32 cellular contexts compared by ENCODE assay signal in the genomic region with DNA sequence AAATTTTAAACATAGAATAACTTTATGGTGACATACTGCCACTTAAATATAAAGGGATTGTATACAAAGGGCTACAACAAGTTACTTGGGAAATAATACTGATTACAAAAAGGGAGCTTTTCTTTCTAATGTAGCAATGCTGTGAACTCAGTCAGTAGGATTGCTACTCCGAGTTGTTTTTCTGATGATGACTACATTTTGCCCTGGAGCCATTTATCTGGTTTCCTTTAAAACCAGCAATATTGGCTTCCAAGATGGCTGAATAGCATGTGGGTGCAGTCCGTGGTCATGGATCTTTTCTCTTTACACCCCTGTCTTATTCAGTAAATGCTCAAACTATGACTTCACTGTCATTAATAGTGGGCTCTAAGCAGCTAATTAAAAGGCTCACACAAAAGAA.
DNase-seq lines count a peak whose midpoint lies in the region; ATAC-seq, FAIRE-seq and TF ChIP-seq lines count a peak whose summit lies in the region.
"Had no signal": no experiment of that assay in that cellular context is flagged by ENCODE, and none has a peak within 500 bp of the region (broad histone marks: within the 10 kb centered on the region; RNA-seq: fewer than 3 reads in every experiment).

No MANE protein-coding gene starts in this region.

- intact Hi-C loops in mammary epithelial cell (cut with micrococcal nuclease) (no loop called here), left cardiac atrium (cut with DNase I) (no loop called here)

- no peaks in the 10 kb centered on the region for H3K36me3 ChIP-seq in mammary epithelial cell (ENCODE audit: insufficient read depth, low read length)
- H3K36me3 ChIP-seq in keratinocyte (ENCODE audit: control insufficient read depth in 2 of 2, extremely low read depth in 1 of 2, insufficient read depth in 2 of 2, low read length in 2 of 2): no peaks in the 10 kb centered on the region
- H3K36me3 ChIP-seq: Peyer's patch, SJCRH30, upper lobe of left lung had no signal

- dilution Hi-C loops in mammary epithelial cell (cut with HindIII; ENCODE audit: low sequenced_read_pairs): no loop called here
- dilution Hi-C loops in keratinocyte (cut with MboI; ENCODE audit: extremely low pct_ligation_motif_present, low sequenced_read_pairs): no loop called here

- H3K27me3 ChIP-seq in mammary epithelial cell (ENCODE audit: insufficient read depth, low read length) (no peaks in the 10 kb centered on the region), keratinocyte (ENCODE audit: control insufficient read depth, extremely low read depth, insufficient read depth, low read length) (no peaks in the 10 kb centered on the region)
- H3K27me3 ChIP-seq: Peyer's patch, SJCRH30, upper lobe of left lung had no signal

- no peak overlapping the region for H3K9ac ChIP-seq in mammary epithelial cell (ENCODE audit: insufficient read depth, low read length)
- no peak overlapping the region for H3K9ac ChIP-seq in keratinocyte (ENCODE audit: control insufficient read depth, extremely low read depth, insufficient read depth, low read length)

- DNase-seq in EH (ENCODE audit: low read depth) (peak; percentile 70), NCI-H226 (peak; percentile 36), mammary epithelial cell (peak; percentile 70), keratinocyte (ENCODE audit: low read depth, low spot score) (no peak), left cardiac atrium (no peak)
- no peak for DNase-seq in NK-92 treated with Interleukin-12 subunit alpha and Interleukin-12 subunit beta, amount 100 ng/mL, for 24 hours (lab: John Stamatoyannopoulos, UW)
- DNase-seq: ACHN; activated CD4-positive, alpha-beta T cell treated with anti-CD3 and anti-CD28 coated beads, Interleukin-2, amount 50 U/mL, for 1 hour; activated gamma-delta T cell treated with Interleukin-2 at 50 U/mL for 16 hours; activated naive CD8-positive, alpha-beta T cell treated with anti-CD3 and anti-CD28 coated beads, Interleukin-2, amount 50 U/mL, for 24 hours; activated T-cell treated with anti-CD3 and anti-CD28 coated beads, Interleukin-2, amount 50 U/mL, for 4 hours; C1 segment of cervical spinal cord; Caco-2; DND-41; effector CD4-positive, alpha-beta T cell; HCEC 1CT; left colon; NCI-H1048; NCI-H1930; NCI-H526 treated with DMSO at 0.1 percent for 48 hours; Peyer's patch; posterior cingulate gyrus; stimulated activated CD4-positive, alpha-beta T cell treated with anti-CD3 and anti-CD28 coated beads, Interleukin-4, amount 100 ng/mL, for 4 hours; substantia nigra; upper lobe of left lung had no signal

- no peak for TF ChIP-seq CTCF in mammary epithelial cell (conservative IDR thresholded peaks at IDR 0.05 in 1 of 2, IDR thresholded peaks at IDR 0.05 in 1 of 2; ENCODE audit: extremely low read depth in 1 of 2, insufficient read depth in 1 of 2, low read depth in 1 of 2, low read length in 2 of 2)
- TF ChIP-seq CTCF in keratinocyte (optimal IDR thresholded peaks at IDR 0.05 in 1 of 3, IDR thresholded peaks at IDR 0.05 in 1 of 3, conservative IDR thresholded peaks at IDR 0.05 in 1 of 3; ENCODE audit: extremely low read depth in 1 of 3, insufficient read depth in 2 of 3, low read length in 3 of 3): no peak

- H3K4me1 ChIP-seq in mammary epithelial cell (ENCODE audit: insufficient read depth, low read length) (no peaks in the 10 kb centered on the region), keratinocyte (ENCODE audit: control insufficient read depth, extremely low read depth, insufficient read depth, low read length) (peaks cover 7% of the 10 kb centered on the region)
- H3K4me1 ChIP-seq: Caco-2, Peyer's patch, SJCRH30, upper lobe of left lung had no signal

- ATAC-seq in left cardiac atrium: no peak
- no peak for ATAC-seq in HG02981 (IDR thresholded peaks at IDR 0.05; ENCODE audit: unreplicated experiment)
- ATAC-seq in HG03378 (IDR thresholded peaks at IDR 0.05; ENCODE audit: unreplicated experiment): no peak
- ATAC-seq: activated naive CD8-positive, alpha-beta T cell treated with anti-CD3 and anti-CD28 coated beads, Interleukin-2, amount 50 U/mL, for 24 hours; activated T-cell treated with anti-CD3 and anti-CD28 coated beads, Interleukin-2, amount 50 U/mL, for 4 hours; HepG2; left colon; sciatic nerve; stimulated activated memory B cell treated with anti-CD40 and anti-IgM and Interleukin-4, amounts not matched to agents 10 μg/mL and 1 μg/mL and 100 μg/mL, for 72 hours; WTC11 had no signal

- FAIRE-seq in keratinocyte (lab: Jason Lieb, UNC): peak; percentile 75
- FAIRE-seq: HepG2 had no signal

- no peaks in the 10 kb centered on the region for H3K9me3 ChIP-seq in mammary epithelial cell (replicated peaks; ENCODE audit: insufficient read depth, low read length)
- H3K9me3 ChIP-seq in keratinocyte (ENCODE audit: control insufficient read depth, low read depth, low read length): no peaks in the 10 kb centered on the region
- H3K9me3 ChIP-seq: Caco-2, Peyer's patch, SJCRH30, upper lobe of left lung had no signal

- H3K27ac ChIP-seq in mammary epithelial cell (ENCODE audit: insufficient read depth, low read depth, low read length) (no peak overlapping the region), keratinocyte (ENCODE audit: control insufficient read depth, insufficient read depth, low read length) (no peak overlapping the region)
- H3K27ac ChIP-seq: Peyer's patch, SJCRH30, upper lobe of left lung had no signal

- H3K79me2 ChIP-seq in mammary epithelial cell (ENCODE audit: insufficient read depth, low read length) (no peaks in the 10 kb centered on the region), keratinocyte (ENCODE audit: control insufficient read depth, insufficient read depth, low read length) (no peaks in the 10 kb centered on the region)

- no TSS peak for BruUV-seq in mammary epithelial cell (replicated peaks; lab: Mats Ljungman, UMichigan)

- in situ Hi-C loops in mammary epithelial cell (cut with MboI; ENCODE audit: low sequenced_read_pairs in 2 of 2): no loop called here

- H3K4me2 ChIP-seq in mammary epithelial cell (ENCODE audit: insufficient read depth, low read depth, low read length) (no peak overlapping the region), keratinocyte (ENCODE audit: control insufficient read depth, extremely low read depth, insufficient read depth, low read depth, low read length) (peak overlapping the region; percentile 20)

- H3K4me3 ChIP-seq in mammary epithelial cell (replicated peaks in 1 of 3; ENCODE audit: insufficient read depth in 1 of 3, low read depth in 2 of 3, low read length in 3 of 3) (no peak overlapping the region), keratinocyte (ENCODE audit: control insufficient read depth in 2 of 3, extremely low read depth in 1 of 3, insufficient read depth in 2 of 3, low read depth in 1 of 3, low read length in 3 of 3) (no peak overlapping the region)
- H3K4me3 ChIP-seq: Peyer's patch, SJCRH30, upper lobe of left lung had no signal

- peak overlapping the region; percentile 66 for H2AFZ ChIP-seq in mammary epithelial cell (ENCODE audit: low read depth, low read length)
- H2AFZ ChIP-seq in keratinocyte (ENCODE audit: control insufficient read depth, low read length): peak overlapping the region; percentile 93

- H3K9me1 ChIP-seq in keratinocyte (ENCODE audit: control insufficient read depth, extremely low read depth, insufficient read depth, low read length): no peaks in the 10 kb centered on the region

- H4K20me1 ChIP-seq in mammary epithelial cell (ENCODE audit: insufficient read depth, low read length) (no peaks in the 10 kb centered on the region), keratinocyte (ENCODE audit: control insufficient read depth, extremely low read depth, insufficient read depth, low read length) (no peaks in the 10 kb centered on the region)

- CTCF ChIA-PET in mammary epithelial cell (lab: Charles Lee; ENCODE audit: low non-redundant PET): no interaction called here

- WGBS in mammary epithelial cell (ENCODE audit: low coverage, missing lambda C conversion rate): 22% methylated on average over 2 of the region's 2 CpGs

Comparison
In these comparisons a context has a peak if more than half of its experiments do, and no peak if none do; other contexts are left out.
1. DNase-seq: peak in EH (single experiment), NCI-H226 (single experiment) and mammary epithelial cell (single experiment); none in keratinocyte (single experiment), left cardiac atrium (single experiment) and NK-92 treated with Interleukin-12 subunit alpha and Interleukin-12 subunit beta, amount 100 ng/mL, for 24 hours (single experiment).